In the genomic region with DNA sequence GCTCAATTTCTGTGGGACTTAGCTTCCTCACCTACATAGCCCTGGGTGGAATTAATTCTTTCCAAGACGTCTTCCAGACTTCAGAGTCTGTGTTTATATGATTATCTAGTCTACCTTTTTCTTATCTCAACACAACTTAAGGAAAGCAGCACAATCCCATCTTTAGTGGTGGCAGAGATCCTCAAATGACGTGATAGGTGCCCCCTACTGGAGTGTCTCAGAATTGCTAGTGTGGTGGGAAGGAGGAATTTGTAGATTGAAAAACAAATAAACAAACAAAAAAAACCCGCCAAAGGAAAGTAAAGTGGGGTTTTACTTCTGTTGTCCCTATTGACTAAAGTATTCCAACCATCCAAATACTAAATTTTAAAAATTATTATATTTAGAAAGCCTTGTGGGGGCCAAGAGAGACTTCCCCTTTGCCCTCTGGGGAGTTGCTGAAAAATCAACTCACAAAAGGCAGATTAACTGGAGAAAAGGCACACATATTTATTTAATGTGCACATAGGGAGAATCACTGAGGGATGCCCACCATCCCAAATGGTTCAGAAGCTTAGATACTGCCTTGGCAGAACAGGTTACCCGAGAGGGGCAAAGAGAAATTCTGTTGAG, we compare ENCODE assay signal across 8 cellular contexts.
DNase-seq lines count a peak whose midpoint lies in the region; ATAC-seq, FAIRE-seq and TF ChIP-seq lines count a peak whose summit lies in the region.

No MANE protein-coding gene starts in this region.

- no peak for FAIRE-seq in D721Med (lab: Jason Lieb, UNC)

- H3K4me2 ChIP-seq in KMS-11: no peak overlapping the region

- TF ChIP-seq CTCF in D721Med (IDR thresholded peaks at IDR 0.05; ENCODE audit: insufficient read depth, missing control alignments): peak; percentile 34
- TF ChIP-seq CTCF in KMS-11 (conservative IDR thresholded peaks at IDR 0.05; ENCODE audit: low read depth, low read length): peak; percentile 85

- H3K4me1 ChIP-seq in KMS-11 (ENCODE audit: low read depth, poor library complexity, severe bottlenecking) (no peaks in the 10 kb centered on the region), iPS DF 6.9 (ENCODE audit: control insufficient read depth, insufficient read depth, low read length) (peaks cover 2% of the 10 kb centered on the region; the same call in 1 of the 2 replicates)

- H3K4me3 ChIP-seq in KMS-11 (IDR thresholded peaks at IDR 0.05; ENCODE audit: insufficient read depth, low read depth, low read length) (no peak overlapping the region), iPS DF 6.9 (ENCODE audit: low read length) (no peak overlapping the region)

- no peaks in the 10 kb centered on the region for H3K27me3 ChIP-seq in KMS-11 (ENCODE audit: insufficient read depth, low read depth)
- H3K27me3 ChIP-seq in iPS DF 6.9 (ENCODE audit: control insufficient read depth, insufficient read depth, low read length): no peaks in the 10 kb centered on the region

- no peaks in the 10 kb centered on the region for H3K9me3 ChIP-seq in iPS DF 6.9 (ENCODE audit: control insufficient read depth, insufficient read depth, low read length)

- WGBS in iPS DF 6.9 (ENCODE audit: insufficient coverage, insufficient read length): no CpG with 5 or more reads among the region's 4 CpGs

- H3K9ac ChIP-seq in KMS-11: no peak overlapping the region

- H3K36me3 ChIP-seq in KMS-11 (ENCODE audit: insufficient read depth): no peaks in the 10 kb centered on the region
- H3K36me3 ChIP-seq in iPS DF 6.9 (ENCODE audit: control insufficient read depth, insufficient read depth, low read length): no peaks in the 10 kb centered on the region

- no peak overlapping the region for H3K27ac ChIP-seq in KMS-11
- no peak overlapping the region for H3K27ac ChIP-seq in iPS DF 6.9 (ENCODE audit: low read length)

- H3K79me2 ChIP-seq in KMS-11 (ENCODE audit: insufficient read depth, low read depth): no peaks in the 10 kb centered on the region

- H2AFZ ChIP-seq in KMS-11 (ENCODE audit: low read depth): no peak overlapping the region

- ATAC-seq in GM18907 (IDR thresholded peaks at IDR 0.05; ENCODE audit: unreplicated experiment) (no peak), GM19467 (IDR thresholded peaks at IDR 0.05; ENCODE audit: unreplicated experiment) (no peak)

- no peaks in the 10 kb centered on the region for H4K20me1 ChIP-seq in KMS-11 (ENCODE audit: insufficient read depth)

- DNase-seq in D721Med (ENCODE audit: insufficient read length, low spot score): no peak
- DNase-seq in activated T-cell treated with anti-CD3 and anti-CD28 coated beads for 48 hours (ENCODE audit: low read depth): peak; percentile 3
- DNase-seq in iPS DF 6.9 (ENCODE audit: low read depth, low spot score): peak; percentile 22
- DNase-seq in stimulated activated CD4-positive, alpha-beta T cell treated with anti-CD3 and anti-CD28 coated beads, Interleukin-4, amount 100 ng/mL, for 48 hours (ENCODE audit: low read depth in 2 of 2): peak; percentile 21 to 22
- no peak for DNase-seq in NCI-H2107 (lab: John Stamatoyannopoulos, UW)

Comparison
In these comparisons a context has a peak if more than half of its experiments do, and no peak if none do; other contexts are left out.
1. DNase-seq: peak in activated T-cell treated with anti-CD3 and anti-CD28 coated beads for 48 hours (single experiment), iPS DF 6.9 (single experiment) and stimulated activated CD4-positive, alpha-beta T cell treated with anti-CD3 and anti-CD28 coated beads, Interleukin-4, amount 100 ng/mL, for 48 hours (2 of 2); none in D721Med (single experiment) and NCI-H2107 (single experiment).